In genomic region chr2:95384854-95385569, GRCh38 we compare ENCODE assay signal across 17 cellular contexts. TPM values are rescaled to one million over a fixed set of nuclear protein-coding genes. Genes with fewer than 3 reads are reported as not detected.
DNase-seq lines count a peak whose midpoint lies in the region; ATAC-seq, FAIRE-seq and TF ChIP-seq lines count a peak whose summit lies in the region.
"Had no signal": no experiment of that assay in that cellular context is flagged by ENCODE, and none has a peak within 500 bp of the region (broad histone marks: within the 10 kb centered on the region; RNA-seq: fewer than 3 reads in every experiment).

No MANE protein-coding gene starts in this region.

- in situ Hi-C loops in gastrocnemius medialis (cut with MboI; ENCODE audit: low sequenced_read_pairs in 4 of 4): no loop called here

- H3K4me1 ChIP-seq in kidney (ENCODE audit: control insufficient read depth in 1 of 2, insufficient read depth in 1 of 2, low read depth in 1 of 2, low read length in 2 of 2): peaks cover 3 to 5% of the 10 kb centered on the region in 2 donors
- no peaks in the 10 kb centered on the region for H3K4me1 ChIP-seq in gastrocnemius medialis
- H3K4me1 ChIP-seq: SJCRH30 had no signal

- no peak overlapping the region for H3K27ac ChIP-seq in kidney (ENCODE audit: low read depth in 2 of 2, low read length in 2 of 2)
- peak overlapping the region in 1 of 4 donors; percentile 64 for H3K27ac ChIP-seq in gastrocnemius medialis
- H3K27ac ChIP-seq: right lobe of liver, SJCRH30 had no signal

- peak; percentile 76 for DNase-seq in H7
- DNase-seq in ecto neural progenitor cell (ENCODE audit: low spot score): peak; percentile 77
- peak; percentile 65 for DNase-seq in kidney
- peak; percentile 31 to 70 for DNase-seq in gastrocnemius medialis
- no peak for DNase-seq in endothelial cell (ENCODE audit: low spot score)
- DNase-seq in activated CD4-positive, alpha-beta T cell treated with anti-CD3 and anti-CD28 coated beads, Interleukin-2, amount 50 U/mL, for 48 hours: no peak
- DNase-seq: activated naive CD4-positive, alpha-beta T cell treated with Interleukin-2 at 50 U/mL for 16 hours; effector memory CD8-positive, alpha-beta T cell; GF-D8; MV-4-11; natural killer cell; NCI-H2171; SJCRH30; stimulated activated naive B cell treated with anti-CD40 and anti-IgM and Interleukin-4, amounts not matched to agents 10 μg/mL and 1 μg/mL and 100 μg/mL, for 72 hours had no signal

- no peak overlapping the region for H3K4me3 ChIP-seq in H7 (ENCODE audit: insufficient read depth, low read depth, low read length)
- H3K4me3 ChIP-seq in kidney (ENCODE audit: low read length in 2 of 2): no peak overlapping the region
- H3K4me3 ChIP-seq in gastrocnemius medialis: no peak overlapping the region
- H3K4me3 ChIP-seq: right lobe of liver, SJCRH30 had no signal

- TF ChIP-seq POLR2A in gastrocnemius medialis (IDR thresholded peaks at IDR 0.05): no peak

- H3K36me3 ChIP-seq in H7 (replicated peaks; ENCODE audit: control insufficient read depth, insufficient read depth, low read length) (no peaks in the 10 kb centered on the region), kidney (ENCODE audit: control insufficient read depth in 1 of 2, insufficient read depth in 2 of 2, low read length in 2 of 2) (no peaks in the 10 kb centered on the region), gastrocnemius medialis (no peaks in the 10 kb centered on the region)
- H3K36me3 ChIP-seq: right lobe of liver, SJCRH30 had no signal

- H3K9ac ChIP-seq in kidney (ENCODE audit: low read length in 2 of 2): no peak overlapping the region

- H3K9me3 ChIP-seq in kidney (ENCODE audit: control insufficient read depth in 1 of 2, low read length in 2 of 2): no peaks in the 10 kb centered on the region
- no peaks in the 10 kb centered on the region for H3K9me3 ChIP-seq in gastrocnemius medialis
- H3K9me3 ChIP-seq: right lobe of liver, SJCRH30 had no signal

- intact Hi-C loops in kidney (cut with DNase I) (no loop called here), gastrocnemius medialis (cut with DNase I; ENCODE audit: low total_unique reads) (no loop called here)

- no peak for FAIRE-seq in kidney (lab: Jason Lieb, UNC)

- H3K9me3 Mint-ChIP-seq in endothelial cell (ENCODE audit: unreplicated experiment): no peaks in the 10 kb centered on the region
- H3K9me3 Mint-ChIP-seq: effector memory CD8-positive, alpha-beta T cell; natural killer cell; stimulated activated naive B cell treated with anti-CD40 and anti-IgM and Interleukin-4, amounts not matched to agents 10 μg/mL and 1 μg/mL and 100 μg/mL, for 72 hours had no signal

- H3K27me3 ChIP-seq in H7 (ENCODE audit: control insufficient read depth, insufficient read depth, low read length) (peaks cover 4% of the 10 kb centered on the region; the same call in 1 of the 2 replicates), gastrocnemius medialis (peaks cover 11 to 22% (median 11%) of the 10 kb centered on the region in 3 donors)
- H3K27me3 ChIP-seq: right lobe of liver had no signal

- no peak overlapping the region for H3K27ac Mint-ChIP-seq in endothelial cell (ENCODE audit: unreplicated experiment)
- H3K27ac Mint-ChIP-seq: effector memory CD8-positive, alpha-beta T cell; natural killer cell; stimulated activated naive B cell treated with anti-CD40 and anti-IgM and Interleukin-4, amounts not matched to agents 10 μg/mL and 1 μg/mL and 100 μg/mL, for 72 hours had no signal

- H3K4me3 Mint-ChIP-seq in endothelial cell (ENCODE audit: unreplicated experiment): no peak overlapping the region
- H3K4me3 Mint-ChIP-seq: effector memory CD8-positive, alpha-beta T cell; natural killer cell; stimulated activated naive B cell treated with anti-CD40 and anti-IgM and Interleukin-4, amounts not matched to agents 10 μg/mL and 1 μg/mL and 100 μg/mL, for 72 hours had no signal

- H3K27me3 Mint-ChIP-seq in endothelial cell (ENCODE audit: unreplicated experiment): peaks cover 14% of the 10 kb centered on the region

- peaks cover under 1% of the 10 kb centered on the region for H3K4me1 Mint-ChIP-seq in endothelial cell (ENCODE audit: unreplicated experiment)
- H3K4me1 Mint-ChIP-seq: natural killer cell had no signal

- no peaks in the 10 kb centered on the region for H3K36me3 Mint-ChIP-seq in endothelial cell (ENCODE audit: low read depth, unreplicated experiment)
- H3K36me3 Mint-ChIP-seq: natural killer cell had no signal

- ATAC-seq in gastrocnemius medialis: peak; percentile 57 to 65
- ATAC-seq in HG03439 (IDR thresholded peaks at IDR 0.05; ENCODE audit: unreplicated experiment): no peak
- no peak for ATAC-seq in GM21825 (IDR thresholded peaks at IDR 0.05; ENCODE audit: unreplicated experiment)
- ATAC-seq: effector memory CD8-positive, alpha-beta T cell; natural killer cell; stimulated activated naive B cell treated with anti-CD40 and anti-IgM and Interleukin-4, amounts not matched to agents 10 μg/mL and 1 μg/mL and 100 μg/mL, for 72 hours had no signal

- TF ChIP-seq CTCF in kidney (IDR thresholded peaks at IDR 0.05; ENCODE audit: borderline replicate concordance, extremely low read depth, insufficient read depth): no peak
- TF ChIP-seq CTCF in gastrocnemius medialis (IDR thresholded peaks at IDR 0.05 in 4 of 5, conservative IDR thresholded peaks at IDR 0.05 in 1 of 5): no peak
- no peak for TF ChIP-seq CTCF in endothelial cell (IDR thresholded peaks at IDR 0.05; ENCODE audit: unreplicated experiment)

RNA-seq across cellular contexts. Expression of gene FAHD2A, which starts 17.5 kb away (rescaled TPM):
- total RNA-seq in H7 (2014; rRNA removed; shearing (Covaris generic)): 37.1 and 49.3 TPM in 2 replicates
- 24.9 TPM for total RNA-seq in kidney
- 64.9 TPM for polyA plus RNA-seq in kidney (ENCODE audit: insufficient read depth, low read depth, low replicate concordance)
- 10 to 100 TPM; 18.4 to 28.3 (median 27.0) TPM for total RNA-seq in gastrocnemius medialis
- total RNA-seq in endothelial cell (ENCODE audit: unreplicated experiment): 34.0 TPM

Comparison
In these comparisons a context has a peak if more than half of its experiments do, and no peak if none do; other contexts are left out.
1. DNase-seq: peak in H7 (single experiment), ecto neural progenitor cell (single experiment), kidney (single experiment) and gastrocnemius medialis (2 of 2); none in endothelial cell (single experiment) and activated CD4-positive, alpha-beta T cell treated with anti-CD3 and anti-CD28 coated beads, Interleukin-2, amount 50 U/mL, for 48 hours (0 of 2).
2. ATAC-seq: peak in gastrocnemius medialis (2 of 2); none in HG03439 (single experiment) and GM21825 (single experiment).